In the genomic region with DNA sequence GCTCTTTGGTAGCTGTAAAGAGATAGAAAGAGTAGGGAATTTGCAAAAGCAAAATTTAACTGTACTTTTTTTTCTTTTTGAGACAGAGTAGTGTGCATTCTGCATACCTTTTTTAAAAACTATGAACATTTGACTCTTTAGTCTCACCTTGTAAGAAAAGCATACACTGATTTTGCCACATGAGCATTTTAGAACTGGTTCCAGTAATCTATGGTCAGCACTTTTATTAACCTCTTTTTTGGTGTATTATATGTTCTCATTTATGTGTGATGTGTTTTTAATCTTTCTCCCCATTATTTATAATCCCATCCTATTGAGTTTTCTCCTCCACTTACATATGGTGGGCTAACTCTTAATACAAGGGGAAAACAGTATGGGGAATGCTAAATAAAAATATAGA, we compare ENCODE assay signal across 2 cellular contexts.
A peak's percentile ranks its signal among the peaks of the same experiment; 100 is the strongest.
TF ChIP-seq lines count a peak whose summit lies in the region.

No MANE protein-coding gene starts in this region.

TF ChIP-seq in HepG2, 621 proteins besides CTCF, POLR2A, EP300 and RAD21 (continued from another document):
- TF ChIP-seq, protein P1, sequence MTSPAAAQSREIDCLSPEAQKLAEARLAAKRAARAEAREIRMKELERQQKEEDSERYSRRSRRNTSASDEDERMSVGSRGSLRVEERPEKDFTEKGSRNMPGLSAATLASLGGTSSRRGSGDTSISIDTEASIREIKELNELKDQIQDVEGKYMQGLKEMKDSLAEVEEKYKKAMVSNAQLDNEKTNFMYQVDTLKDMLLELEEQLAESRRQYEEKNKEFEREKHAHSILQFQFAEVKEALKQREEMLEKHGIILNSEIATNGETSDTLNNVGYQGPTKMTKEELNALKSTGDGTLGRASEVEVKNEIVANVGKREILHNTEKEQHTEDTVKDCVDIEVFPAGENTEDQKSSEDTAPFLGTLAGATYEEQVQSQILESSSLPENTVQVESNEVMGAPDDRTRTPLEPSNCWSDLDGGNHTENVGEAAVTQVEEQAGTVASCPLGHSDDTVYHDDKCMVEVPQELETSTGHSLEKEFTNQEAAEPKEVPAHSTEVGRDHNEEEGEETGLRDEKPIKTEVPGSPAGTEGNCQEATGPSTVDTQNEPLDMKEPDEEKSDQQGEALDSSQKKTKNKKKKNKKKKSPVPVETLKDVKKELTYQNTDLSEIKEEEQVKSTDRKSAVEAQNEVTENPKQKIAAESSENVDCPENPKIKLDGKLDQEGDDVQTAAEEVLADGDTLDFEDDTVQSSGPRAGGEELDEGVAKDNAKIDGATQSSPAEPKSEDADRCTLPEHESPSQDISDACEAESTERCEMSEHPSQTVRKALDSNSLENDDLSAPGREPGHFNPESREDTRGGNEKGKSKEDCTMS (CRISPR knock-in tag; conservative IDR thresholded peaks at IDR 0.05) = no peak
- TF ChIP-seq CC2D1A (CRISPR knock-in tag; IDR thresholded peaks at IDR 0.05) (no peak), REPIN1 (CRISPR knock-in tag; IDR thresholded peaks at IDR 0.05; ENCODE audit: borderline replicate concordance, low read depth) (no peak), ZNF569 (CRISPR knock-in tag; IDR thresholded peaks at IDR 0.05; ENCODE audit: borderline replicate concordance) (no peak), MAFF (IDR thresholded peaks at IDR 0.05; ENCODE audit: low read depth, low read length) (peak; percentile 55), FOXA3 (CRISPR knock-in tag; IDR thresholded peaks at IDR 0.05) (no peak), MAFK (conservative IDR thresholded peaks at IDR 0.05 in 1 of 2, IDR thresholded peaks at IDR 0.05 in 1 of 2; ENCODE audit: low read length in 2 of 2) (peak; percentile 12 to 57; a peak in 2 of 4 replicates), NRL (CRISPR knock-in tag; IDR thresholded peaks at IDR 0.05; ENCODE audit: borderline replicate concordance) (no peak), ZNF331 (CRISPR knock-in tag; IDR thresholded peaks at IDR 0.05) (no peak), ZNF354B (CRISPR knock-in tag; IDR thresholded peaks at IDR 0.05) (no peak)
- TF ChIP-seq, protein P2, sequence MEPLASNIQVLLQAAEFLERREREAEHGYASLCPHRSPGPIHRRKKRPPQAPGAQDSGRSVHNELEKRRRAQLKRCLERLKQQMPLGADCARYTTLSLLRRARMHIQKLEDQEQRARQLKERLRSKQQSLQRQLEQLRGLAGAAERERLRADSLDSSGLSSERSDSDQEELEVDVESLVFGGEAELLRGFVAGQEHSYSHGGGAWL (CRISPR knock-in tag; IDR thresholded peaks at IDR 0.05) = no peak

TF ChIP-seq in IMR-90, 13 proteins besides CTCF, POLR2A, EP300 and RAD21 (continued from another document):
- TF ChIP-seq, protein P3, sequence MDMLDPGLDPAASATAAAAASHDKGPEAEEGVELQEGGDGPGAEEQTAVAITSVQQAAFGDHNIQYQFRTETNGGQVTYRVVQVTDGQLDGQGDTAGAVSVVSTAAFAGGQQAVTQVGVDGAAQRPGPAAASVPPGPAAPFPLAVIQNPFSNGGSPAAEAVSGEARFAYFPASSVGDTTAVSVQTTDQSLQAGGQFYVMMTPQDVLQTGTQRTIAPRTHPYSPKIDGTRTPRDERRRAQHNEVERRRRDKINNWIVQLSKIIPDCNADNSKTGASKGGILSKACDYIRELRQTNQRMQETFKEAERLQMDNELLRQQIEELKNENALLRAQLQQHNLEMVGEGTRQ (IDR thresholded peaks at IDR 0.05; ENCODE audit: low read depth, low read length) = no peak
